Comparison of ENCODE assay signal across 1 cellular context in the genomic region with DNA sequence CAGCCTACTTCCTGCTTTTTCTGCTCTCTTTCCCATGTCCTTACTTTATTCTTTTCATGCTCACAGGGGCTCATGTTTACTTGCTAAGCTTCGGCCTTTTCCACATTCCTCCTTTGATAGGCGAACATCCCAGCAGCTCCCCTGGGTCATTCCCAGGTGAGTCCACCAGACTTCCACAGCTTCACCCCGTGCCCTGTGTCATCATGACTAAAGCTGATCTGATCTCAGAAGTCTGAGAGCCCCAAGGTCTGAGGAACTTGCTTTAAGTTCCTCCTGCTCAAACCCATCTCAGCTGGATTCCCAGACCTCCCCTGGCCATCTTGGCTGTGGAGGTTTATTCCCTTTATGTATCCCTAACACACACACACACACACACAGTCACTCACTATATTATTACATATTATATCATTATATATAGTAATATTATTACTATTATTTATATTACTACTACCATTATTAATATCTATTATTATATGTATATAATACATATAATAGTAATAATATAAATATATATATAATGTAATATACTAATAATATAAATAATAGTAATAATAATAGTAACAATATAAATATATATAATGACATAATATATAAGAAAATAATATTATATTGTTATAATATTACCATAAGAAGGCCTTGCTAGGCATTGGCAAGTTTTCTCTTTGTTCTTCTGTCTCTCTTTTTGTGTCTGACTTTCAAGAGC.
TF ChIP-seq lines count a peak whose summit lies in the region.

No MANE protein-coding gene starts in this region.

TF ChIP-seq in SK-N-SH, 30 proteins besides CTCF, POLR2A, EP300 and RAD21 (continued from another document):
- TF ChIP-seq, protein P1, sequence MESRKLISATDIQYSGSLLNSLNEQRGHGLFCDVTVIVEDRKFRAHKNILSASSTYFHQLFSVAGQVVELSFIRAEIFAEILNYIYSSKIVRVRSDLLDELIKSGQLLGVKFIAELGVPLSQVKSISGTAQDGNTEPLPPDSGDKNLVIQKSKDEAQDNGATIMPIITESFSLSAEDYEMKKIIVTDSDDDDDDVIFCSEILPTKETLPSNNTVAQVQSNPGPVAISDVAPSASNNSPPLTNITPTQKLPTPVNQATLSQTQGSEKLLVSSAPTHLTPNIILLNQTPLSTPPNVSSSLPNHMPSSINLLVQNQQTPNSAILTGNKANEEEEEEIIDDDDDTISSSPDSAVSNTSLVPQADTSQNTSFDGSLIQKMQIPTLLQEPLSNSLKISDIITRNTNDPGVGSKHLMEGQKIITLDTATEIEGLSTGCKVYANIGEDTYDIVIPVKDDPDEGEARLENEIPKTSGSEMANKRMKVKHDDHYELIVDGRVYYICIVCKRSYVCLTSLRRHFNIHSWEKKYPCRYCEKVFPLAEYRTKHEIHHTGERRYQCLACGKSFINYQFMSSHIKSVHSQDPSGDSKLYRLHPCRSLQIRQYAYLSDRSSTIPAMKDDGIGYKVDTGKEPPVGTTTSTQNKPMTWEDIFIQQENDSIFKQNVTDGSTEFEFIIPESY (IDR thresholded peaks at IDR 0.05; ENCODE audit: borderline replicate concordance, low read depth): no peak
- TF ChIP-seq USF1 (IDR thresholded peaks at IDR 0.05; ENCODE audit: borderline replicate concordance, low read depth) (no peak), TCF12 (IDR thresholded peaks at IDR 0.05) (no peak), MEF2A (IDR thresholded peaks at IDR 0.05; ENCODE audit: borderline replicate concordance, low read depth) (no peak), CHD2 (IDR thresholded peaks at IDR 0.05; ENCODE audit: low read length, partially characterized antibody) (no peak), NRF1 (IDR thresholded peaks at IDR 0.05; ENCODE audit: low read depth, low read length) (no peak), FOSL2 (IDR thresholded peaks at IDR 0.05; ENCODE audit: borderline replicate concordance, low read depth) (no peak), POLR2AphosphoS5 (IDR thresholded peaks at IDR 0.05; ENCODE audit: low read depth, low read length) (no peak), SIN3A (IDR thresholded peaks at IDR 0.05; ENCODE audit: borderline replicate concordance, low read depth, low read length) (no peak)
